Comparison of ENCODE assay signal across 12 cellular contexts in genomic region chr17:17011043-17011907, GRCh38. TPM values are rescaled to one million over a fixed set of nuclear protein-coding genes. Genes with fewer than 3 reads are reported as not detected.
A peak's percentile ranks its signal among the peaks of the same experiment; 100 is the strongest.
DNase-seq lines count a peak whose midpoint lies in the region; ATAC-seq, FAIRE-seq and TF ChIP-seq lines count a peak whose summit lies in the region.
"Not testable (repeated sequence)": the region's sequence is repeated elsewhere in the genome, so short reads cannot be mapped to it uniquely, and the experiment has no call there.
"Had no signal": no experiment of that assay in that cellular context is flagged by ENCODE, and none has a peak within 500 bp of the region (broad histone marks: within the 10 kb centered on the region; RNA-seq: fewer than 3 reads in every experiment).

No MANE protein-coding gene starts in this region.

- not testable (repeated sequence) for TF ChIP-seq POLR2A in HepG2 (IDR thresholded peaks at IDR 0.05; ENCODE audit: insufficient read depth in 1 of 2, low read depth in 2 of 2, low read length in 2 of 2); gastrocnemius medialis (IDR thresholded peaks at IDR 0.05)

- H2AFZ ChIP-seq in HepG2 (ENCODE audit: low read length) = not testable (repeated sequence)

- WGBS in HepG2 (ENCODE audit: low lambda C conversion rate) = 0% methylated on average over 4 of the region's 12 CpGs

- not testable (repeated sequence) for H3K9ac ChIP-seq in HepG2 (ENCODE audit: insufficient read depth, low read depth, low read length)

- POLR2A ChIA-PET in AG04449 (lab: Yijun Ruan, JAX); HepG2 (lab: Yijun Ruan, JAX): not testable (repeated sequence)

- CTCF ChIA-PET in AG04449 (lab: Yijun Ruan, JAX); HepG2 (lab: Yijun Ruan, JAX; ENCODE audit: low intra/inter-chr PET ratio, low total read pairs): not testable (repeated sequence)

- DNase-seq in AG04449 (ENCODE audit: low read depth, low spot score) (peak; percentile 80), GM04504 (ENCODE audit: low read depth) (peak; percentile 93), MV-4-11 (lab: John Stamatoyannopoulos, UW) (peak; percentile 78), SW480 (ENCODE audit: low spot score) (peak; percentile 87), bronchial epithelial cell (ENCODE audit: low read depth) (peak; percentile 77), glomerular visceral epithelial cell (ENCODE audit: extremely low spot score) (peak; percentile 93), gastrocnemius medialis (peak in 1 of 2 donors; percentile 56)
- DNase-seq in HepG2 (ENCODE audit: low spot score) = not testable (repeated sequence)

- intact Hi-C loops in HepG2 (cut with micrococcal nuclease; ENCODE audit: unreplicated experiment); gastrocnemius medialis (cut with DNase I; ENCODE audit: low total_unique reads): not testable (repeated sequence)

- not testable (repeated sequence) for TF ChIP-seq EP300 in HepG2 (IDR thresholded peaks at IDR 0.05; ENCODE audit: low read depth in 2 of 2, low read length in 2 of 2); HepG2 (CRISPR knock-in tag; IDR thresholded peaks at IDR 0.05; ENCODE audit: borderline replicate concordance)

- not testable (repeated sequence) for H4K20me1 ChIP-seq in HepG2 (ENCODE audit: insufficient read depth, low read length)

- not testable (repeated sequence) for BruUV-seq in HepG2 (replicated peaks; lab: Mats Ljungman, UMichigan)

- in situ Hi-C loops in HepG2 (cut with HindIII; ENCODE audit: extremely low pct_ligation_motif_present, low pct_unique_long_range_greater_than_20kb) = not testable (repeated sequence)
- in situ Hi-C loops in gastrocnemius medialis (cut with MboI; ENCODE audit: low sequenced_read_pairs in 4 of 4) = loop anchor here in 1 of 4 donors (25.0 kb wide), 2 partner anchors 126 to 276 kb away; partner anchors contain the start of gene COPS3

- H3K79me2 ChIP-seq in HepG2 (ENCODE audit: insufficient read depth, low read length) = not testable (repeated sequence)

- not testable (repeated sequence) for H3K27ac ChIP-seq in HepG2 (ENCODE audit: extremely low read length, insufficient read depth, low read length)
- peak overlapping the region in 1 of 4 donors; percentile 21 for H3K27ac ChIP-seq in gastrocnemius medialis

- not testable (repeated sequence) for ATAC-seq in HepG2
- peak; percentile 54 to 73 for ATAC-seq in gastrocnemius medialis

- not testable (repeated sequence) for H3K4me3 ChIP-seq in AG04449 (ENCODE audit: low read depth, low read length); bronchial epithelial cell (ENCODE audit: low read depth, low read length); HepG2 (replicated peaks in 1 of 3; ENCODE audit: insufficient read depth in 1 of 3, low read depth in 2 of 3, low read length in 3 of 3); gastrocnemius medialis

- H3K4me1 ChIP-seq in HepG2 (ENCODE audit: insufficient read depth, low read length); gastrocnemius medialis: not testable (repeated sequence)

- H3K4me2 ChIP-seq in HepG2 (ENCODE audit: low read depth, low read length) = 0 out of 2 replicates have a peak overlapping the region, but pooled peaks have one; percentile 1

- H3K9me3 ChIP-seq in HepG2 (ENCODE audit: low read length); gastrocnemius medialis: not testable (repeated sequence)

- FAIRE-seq in bronchial epithelial cell (lab: Jason Lieb, UNC) = not testable (repeated sequence)
- peak; percentile 30 for FAIRE-seq in HepG2 (lab: Jason Lieb, UNC)

- not testable (repeated sequence) for TF ChIP-seq RAD21 in HepG2 (CRISPR knock-in tag; IDR thresholded peaks at IDR 0.05)

- not testable (repeated sequence) for H3K36me3 ChIP-seq in bronchial epithelial cell (ENCODE audit: control insufficient read depth, insufficient read depth, low read length); HepG2 (replicated peaks in 1 of 2; ENCODE audit: control insufficient read depth in 1 of 2, insufficient read depth in 2 of 2, low read length in 2 of 2); gastrocnemius medialis

- TF ChIP-seq CTCF in AG04449 (IDR thresholded peaks at IDR 0.05; ENCODE audit: insufficient read depth, low read length, missing control alignments); bronchial epithelial cell (IDR thresholded peaks at IDR 0.05; ENCODE audit: insufficient read depth, low read length, severe bottlenecking); HepG2 (CRISPR knock-in tag; IDR thresholded peaks at IDR 0.05); gastrocnemius medialis (IDR thresholded peaks at IDR 0.05 in 4 of 5, conservative IDR thresholded peaks at IDR 0.05 in 1 of 5): not testable (repeated sequence)

- H3K27me3 ChIP-seq in bronchial epithelial cell (ENCODE audit: control insufficient read depth, insufficient read depth, low read length); HepG2 (ENCODE audit: control insufficient read depth in 1 of 2, insufficient read depth in 2 of 2, low read length in 2 of 2); gastrocnemius medialis: not testable (repeated sequence)

RNA-seq across cellular contexts. Expression of gene MPRIP, which starts 31.0 kb away (rescaled TPM):
- total RNA-seq in bronchial epithelial cell (134 and 183 TPM in 2 replicates), HepG2 (2016; rRNA removed; fragmentation: Illumina TruSeq; extraction: Trizol) (43.6 and 50.2 TPM in 2 replicates), gastrocnemius medialis (100 to 1,000 TPM in 3 of 4 donors, 10 to 100 TPM in 1; 71.1 to 127 (median 124) TPM)
- total RNA-seq in HepG2 (2016; cell fraction: cytosol; rRNA removed; fragmentation: Illumina TruSeq; extraction: Trizol; ENCODE audit: low read depth) = 15.5 and 22.4 TPM in 2 replicates
- total RNA-seq in HepG2 (2016; cell fraction: insoluble cytoplasmic fraction; rRNA removed; fragmentation: Illumina TruSeq; extraction: Trizol) = 35.4 and 49.2 TPM in 2 replicates
- 44.2 and 45.8 TPM in 2 replicates for total RNA-seq in HepG2 (2016; cell fraction: membrane; rRNA removed; fragmentation: Illumina TruSeq; extraction: Trizol)
- 44.0 and 52.2 TPM in 2 replicates for total RNA-seq in HepG2 (2016; cell fraction: nucleus; rRNA removed; fragmentation: Illumina TruSeq; extraction: Trizol)
- polyA plus RNA-seq in HepG2 (2011; rRNA removed) = 42.9 and 52.4 TPM in 2 replicates
- 27.7 and 33.6 TPM in 2 replicates for polyA plus RNA-seq in HepG2 (2011; cell fraction: cytosol; rRNA removed)
- 64.4 and 73.7 TPM in 2 replicates for polyA plus RNA-seq in HepG2 (2011; cell fraction: nucleus; rRNA removed)
- 45.3 and 47.7 TPM in 2 replicates for polyA plus RNA-seq in HepG2 (2012)
- 21.2 and 23.7 TPM in 2 replicates for polyA plus RNA-seq in HepG2 (2016; cell fraction: cytosol; fragmentation: Illumina TruSeq; extraction: Trizol; ENCODE audit: low read depth)
- 54.0 and 64.3 TPM in 2 replicates for polyA plus RNA-seq in HepG2 (2016; cell fraction: insoluble cytoplasmic fraction; fragmentation: Illumina TruSeq; extraction: Trizol; ENCODE audit: low read depth)
- polyA plus RNA-seq in HepG2 (2016; cell fraction: membrane; fragmentation: Illumina TruSeq; extraction: Trizol; ENCODE audit: low read depth) = 40.8 and 46.7 TPM in 2 replicates
- 98.9 and 100 TPM in 2 replicates for polyA plus RNA-seq in HepG2 (2016; cell fraction: nucleus; fragmentation: Illumina TruSeq; extraction: Trizol; ENCODE audit: insufficient read depth, low read depth)
- polyA minus RNA-seq in HepG2 (2011; rRNA and poly(A)+ RNA removed; ENCODE audit: low replicate concordance) = 85.4 and 275 TPM in 2 replicates
- 31.4 and 37.0 TPM in 2 replicates for polyA minus RNA-seq in HepG2 (2011; cell fraction: cytosol; rRNA and poly(A)+ RNA removed)
- 58.5 and 70.9 TPM in 2 replicates for polyA minus RNA-seq in HepG2 (2011; cell fraction: nucleus; rRNA and poly(A)+ RNA removed)

RNA-seq across cellular contexts. Expression of gene TNFRSF13B, which starts 39.4 kb away (rescaled TPM):
- not detected in 2 replicates for total RNA-seq in bronchial epithelial cell
- not detected in 2 replicates for total RNA-seq in HepG2 (2016; rRNA removed; fragmentation: Illumina TruSeq; extraction: Trizol)
- total RNA-seq in HepG2 (2016; cell fraction: cytosol; rRNA removed; fragmentation: Illumina TruSeq; extraction: Trizol; ENCODE audit: low read depth) = not detected in 2 replicates
- not detected in 2 replicates for total RNA-seq in HepG2 (2016; cell fraction: insoluble cytoplasmic fraction; rRNA removed; fragmentation: Illumina TruSeq; extraction: Trizol)
- not detected in 2 replicates for total RNA-seq in HepG2 (2016; cell fraction: membrane; rRNA removed; fragmentation: Illumina TruSeq; extraction: Trizol)
- not detected in 2 replicates for total RNA-seq in HepG2 (2016; cell fraction: nucleus; rRNA removed; fragmentation: Illumina TruSeq; extraction: Trizol)
- polyA plus RNA-seq in HepG2 (2011; rRNA removed) = not detected in 2 replicates
- not detected in 2 replicates for polyA plus RNA-seq in HepG2 (2011; cell fraction: cytosol; rRNA removed)
- not detected in 2 replicates for polyA plus RNA-seq in HepG2 (2011; cell fraction: nucleus; rRNA removed)
- not detected in 2 replicates for polyA plus RNA-seq in HepG2 (2012)
- not detected in 2 replicates for polyA plus RNA-seq in HepG2 (2016; cell fraction: cytosol; fragmentation: Illumina TruSeq; extraction: Trizol; ENCODE audit: low read depth)
- not detected in 2 replicates for polyA plus RNA-seq in HepG2 (2016; cell fraction: insoluble cytoplasmic fraction; fragmentation: Illumina TruSeq; extraction: Trizol; ENCODE audit: low read depth)
- polyA plus RNA-seq in HepG2 (2016; cell fraction: membrane; fragmentation: Illumina TruSeq; extraction: Trizol; ENCODE audit: low read depth) = not detected in 2 replicates
- not detected in 2 replicates for polyA plus RNA-seq in HepG2 (2016; cell fraction: nucleus; fragmentation: Illumina TruSeq; extraction: Trizol; ENCODE audit: insufficient read depth, low read depth)
- 0.09 TPM in 1 of 2 replicates, not detected in the other for polyA minus RNA-seq in HepG2 (2011; rRNA and poly(A)+ RNA removed; ENCODE audit: low replicate concordance)
- not detected in 2 replicates for polyA minus RNA-seq in HepG2 (2011; cell fraction: cytosol; rRNA and poly(A)+ RNA removed)
- polyA minus RNA-seq in HepG2 (2011; cell fraction: nucleus; rRNA and poly(A)+ RNA removed) = not detected in 2 replicates
- not detected for total RNA-seq in gastrocnemius medialis
- total RNA-seq: activated CD4-positive, alpha-beta T cell treated with anti-CD3 and anti-CD28 coated beads, Interleukin-2, amount 10 ng/mL, durations not matched to agents 24 days and 14 days; activated naive CD8-positive, alpha-beta T cell treated with anti-CD3 and anti-CD28 coated beads, Interleukin-2, amount 10 ng/mL, durations not matched to agents 7 days and 5 days; glomerular endothelial cell; lower leg skin had no signal
